Comparison of ENCODE assay signal across 18 cellular contexts in genomic region chrX:54419559-54420302, GRCh38.
"Had no signal": no experiment of that assay in that cellular context is flagged by ENCODE, and none has a peak within 500 bp of the region (broad histone marks: within the 10 kb centered on the region; RNA-seq: fewer than 3 reads in every experiment).

No MANE protein-coding gene starts in this region.

- H3K27ac ChIP-seq: coronary artery, neural progenitor cell, tibial nerve, uterus had no signal

- H3K36me3 ChIP-seq: neural progenitor cell, tibial nerve, uterus had no signal

- H3K4me1 ChIP-seq: tibial nerve, uterus had no signal

- H3K4me2 ChIP-seq: neural progenitor cell had no signal

- H3K4me3 ChIP-seq: coronary artery, mucosa of descending colon, neural progenitor cell, tibial nerve, uterus had no signal

- ATAC-seq: activated T-helper 17 cell treated with anti-CD3 and anti-CD28 coated beads, Interleukin-2, amount 50 U/mL, for 72 hours; mucosa of descending colon; naive thymus-derived CD4-positive, alpha-beta T cell had no signal

- H3K9me3 ChIP-seq: mucosa of descending colon, tibial nerve, uterus had no signal

- H3K27me3 ChIP-seq: neural progenitor cell, tibial nerve, uterus had no signal

- DNase-seq: activated CD4-positive, alpha-beta memory T cell treated with anti-CD3 and anti-CD28 coated beads for 36 hours; activated naive CD4-positive, alpha-beta T cell; activated naive CD8-positive, alpha-beta T cell treated with anti-CD3 and anti-CD28 coated beads for 36 hours; central memory CD4-positive, alpha-beta T cell; mesenchymal stem cell; mucosa of descending colon; naive thymus-derived CD4-positive, alpha-beta T cell; stimulated activated CD4-positive, alpha-beta T cell treated with anti-CD3 and anti-CD28 coated beads, Interleukin-12 subunit alpha, Interleukin-12 subunit beta, amount 100 ng/mL, for 4 hours; stimulated activated CD4-positive, alpha-beta T cell treated with anti-CD3 and anti-CD28 coated beads, Interleukin-1b, Interleukin-23, amount 100 ng/mL, for 48 hours; stimulated activated CD8-positive, alpha-beta memory T cell treated with anti-CD3 and anti-CD28 coated beads, Interleukin-4, amount 100 ng/mL, for 48 hours; stimulated activated naive CD4-positive, alpha-beta T cell; substantia nigra; SW 1271; uterus had no signal

- H3K9ac ChIP-seq: neural progenitor cell had no signal

- H2AFZ ChIP-seq: neural progenitor cell had no signal
